ENCODE assay signal across 5 cellular contexts in the genomic region with DNA sequence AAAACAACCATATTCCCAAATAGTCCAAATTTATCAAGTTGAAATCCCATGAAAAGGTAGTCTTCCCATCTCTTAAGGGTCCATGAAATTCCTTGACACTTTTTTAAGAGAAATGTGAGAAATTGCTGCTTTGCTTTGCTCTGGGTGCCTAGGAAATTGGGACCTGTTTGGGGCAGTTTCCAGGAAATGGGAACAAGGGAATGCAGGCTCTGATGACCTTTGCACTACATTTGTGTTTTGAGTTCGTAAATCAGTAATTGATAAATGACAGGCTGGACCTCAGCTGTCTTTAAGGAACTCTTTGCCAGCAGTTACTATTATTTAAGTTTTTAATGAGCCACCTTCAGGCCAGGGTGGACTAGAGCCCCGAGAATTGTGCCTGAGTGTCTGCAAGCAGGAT.
"Had no signal": no experiment of that assay in that cellular context is flagged by ENCODE, and none has a peak within 500 bp of the region (broad histone marks: within the 10 kb centered on the region; RNA-seq: fewer than 3 reads in every experiment).

No MANE protein-coding gene starts in this region.

- H3K9ac ChIP-seq: GM23248, KMS-11 had no signal

- H3K4me3 ChIP-seq: GM23248 had no signal

- DNase-seq: GM23248, H9, HCEC 1CT, KBM-7 had no signal

- H3K27ac ChIP-seq: GM23248, KMS-11 had no signal
